1 cellular context compared by ENCODE assay signal in the genomic region with DNA sequence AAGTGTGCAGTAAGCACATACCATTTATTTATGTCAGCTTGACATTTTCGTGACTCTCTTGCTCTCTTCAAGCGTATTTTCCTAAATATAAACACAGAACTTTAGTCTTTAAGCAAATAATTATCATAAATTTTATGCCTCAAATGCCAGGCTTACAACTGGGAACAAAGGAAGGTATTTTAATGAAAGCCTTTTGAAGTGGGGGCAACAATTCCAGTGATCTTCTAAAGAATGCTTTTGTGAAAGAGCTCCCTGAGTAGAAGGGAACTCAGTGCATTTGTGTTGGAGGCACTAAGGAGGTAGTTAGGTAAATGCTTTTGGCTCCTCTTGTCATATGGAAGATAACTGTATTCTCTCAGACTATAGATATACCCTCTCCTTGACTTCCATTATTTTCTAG.
A peak's percentile ranks its signal among the peaks of the same experiment; 100 is the strongest.
TF ChIP-seq lines count a peak whose summit lies in the region.

No MANE protein-coding gene starts in this region.

TF ChIP-seq in H1, 55 proteins besides CTCF, POLR2A, EP300 and RAD21 (continued from another document):
- TF ChIP-seq, protein P1, sequence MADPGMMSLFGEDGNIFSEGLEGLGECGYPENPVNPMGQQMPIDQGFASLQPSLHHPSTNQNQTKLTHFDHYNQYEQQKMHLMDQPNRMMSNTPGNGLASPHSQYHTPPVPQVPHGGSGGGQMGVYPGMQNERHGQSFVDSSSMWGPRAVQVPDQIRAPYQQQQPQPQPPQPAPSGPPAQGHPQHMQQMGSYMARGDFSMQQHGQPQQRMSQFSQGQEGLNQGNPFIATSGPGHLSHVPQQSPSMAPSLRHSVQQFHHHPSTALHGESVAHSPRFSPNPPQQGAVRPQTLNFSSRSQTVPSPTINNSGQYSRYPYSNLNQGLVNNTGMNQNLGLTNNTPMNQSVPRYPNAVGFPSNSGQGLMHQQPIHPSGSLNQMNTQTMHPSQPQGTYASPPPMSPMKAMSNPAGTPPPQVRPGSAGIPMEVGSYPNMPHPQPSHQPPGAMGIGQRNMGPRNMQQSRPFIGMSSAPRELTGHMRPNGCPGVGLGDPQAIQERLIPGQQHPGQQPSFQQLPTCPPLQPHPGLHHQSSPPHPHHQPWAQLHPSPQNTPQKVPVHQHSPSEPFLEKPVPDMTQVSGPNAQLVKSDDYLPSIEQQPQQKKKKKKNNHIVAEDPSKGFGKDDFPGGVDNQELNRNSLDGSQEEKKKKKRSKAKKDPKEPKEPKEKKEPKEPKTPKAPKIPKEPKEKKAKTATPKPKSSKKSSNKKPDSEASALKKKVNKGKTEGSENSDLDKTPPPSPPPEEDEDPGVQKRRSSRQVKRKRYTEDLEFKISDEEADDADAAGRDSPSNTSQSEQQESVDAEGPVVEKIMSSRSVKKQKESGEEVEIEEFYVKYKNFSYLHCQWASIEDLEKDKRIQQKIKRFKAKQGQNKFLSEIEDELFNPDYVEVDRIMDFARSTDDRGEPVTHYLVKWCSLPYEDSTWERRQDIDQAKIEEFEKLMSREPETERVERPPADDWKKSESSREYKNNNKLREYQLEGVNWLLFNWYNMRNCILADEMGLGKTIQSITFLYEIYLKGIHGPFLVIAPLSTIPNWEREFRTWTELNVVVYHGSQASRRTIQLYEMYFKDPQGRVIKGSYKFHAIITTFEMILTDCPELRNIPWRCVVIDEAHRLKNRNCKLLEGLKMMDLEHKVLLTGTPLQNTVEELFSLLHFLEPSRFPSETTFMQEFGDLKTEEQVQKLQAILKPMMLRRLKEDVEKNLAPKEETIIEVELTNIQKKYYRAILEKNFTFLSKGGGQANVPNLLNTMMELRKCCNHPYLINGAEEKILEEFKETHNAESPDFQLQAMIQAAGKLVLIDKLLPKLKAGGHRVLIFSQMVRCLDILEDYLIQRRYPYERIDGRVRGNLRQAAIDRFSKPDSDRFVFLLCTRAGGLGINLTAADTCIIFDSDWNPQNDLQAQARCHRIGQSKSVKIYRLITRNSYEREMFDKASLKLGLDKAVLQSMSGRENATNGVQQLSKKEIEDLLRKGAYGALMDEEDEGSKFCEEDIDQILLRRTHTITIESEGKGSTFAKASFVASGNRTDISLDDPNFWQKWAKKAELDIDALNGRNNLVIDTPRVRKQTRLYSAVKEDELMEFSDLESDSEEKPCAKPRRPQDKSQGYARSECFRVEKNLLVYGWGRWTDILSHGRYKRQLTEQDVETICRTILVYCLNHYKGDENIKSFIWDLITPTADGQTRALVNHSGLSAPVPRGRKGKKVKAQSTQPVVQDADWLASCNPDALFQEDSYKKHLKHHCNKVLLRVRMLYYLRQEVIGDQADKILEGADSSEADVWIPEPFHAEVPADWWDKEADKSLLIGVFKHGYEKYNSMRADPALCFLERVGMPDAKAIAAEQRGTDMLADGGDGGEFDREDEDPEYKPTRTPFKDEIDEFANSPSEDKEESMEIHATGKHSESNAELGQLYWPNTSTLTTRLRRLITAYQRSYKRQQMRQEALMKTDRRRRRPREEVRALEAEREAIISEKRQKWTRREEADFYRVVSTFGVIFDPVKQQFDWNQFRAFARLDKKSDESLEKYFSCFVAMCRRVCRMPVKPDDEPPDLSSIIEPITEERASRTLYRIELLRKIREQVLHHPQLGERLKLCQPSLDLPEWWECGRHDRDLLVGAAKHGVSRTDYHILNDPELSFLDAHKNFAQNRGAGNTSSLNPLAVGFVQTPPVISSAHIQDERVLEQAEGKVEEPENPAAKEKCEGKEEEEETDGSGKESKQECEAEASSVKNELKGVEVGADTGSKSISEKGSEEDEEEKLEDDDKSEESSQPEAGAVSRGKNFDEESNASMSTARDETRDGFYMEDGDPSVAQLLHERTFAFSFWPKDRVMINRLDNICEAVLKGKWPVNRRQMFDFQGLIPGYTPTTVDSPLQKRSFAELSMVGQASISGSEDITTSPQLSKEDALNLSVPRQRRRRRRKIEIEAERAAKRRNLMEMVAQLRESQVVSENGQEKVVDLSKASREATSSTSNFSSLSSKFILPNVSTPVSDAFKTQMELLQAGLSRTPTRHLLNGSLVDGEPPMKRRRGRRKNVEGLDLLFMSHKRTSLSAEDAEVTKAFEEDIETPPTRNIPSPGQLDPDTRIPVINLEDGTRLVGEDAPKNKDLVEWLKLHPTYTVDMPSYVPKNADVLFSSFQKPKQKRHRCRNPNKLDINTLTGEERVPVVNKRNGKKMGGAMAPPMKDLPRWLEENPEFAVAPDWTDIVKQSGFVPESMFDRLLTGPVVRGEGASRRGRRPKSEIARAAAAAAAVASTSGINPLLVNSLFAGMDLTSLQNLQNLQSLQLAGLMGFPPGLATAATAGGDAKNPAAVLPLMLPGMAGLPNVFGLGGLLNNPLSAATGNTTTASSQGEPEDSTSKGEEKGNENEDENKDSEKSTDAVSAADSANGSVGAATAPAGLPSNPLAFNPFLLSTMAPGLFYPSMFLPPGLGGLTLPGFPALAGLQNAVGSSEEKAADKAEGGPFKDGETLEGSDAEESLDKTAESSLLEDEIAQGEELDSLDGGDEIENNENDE (IDR thresholded peaks at IDR 0.05; ENCODE audit: insufficient replicate concordance, low read length) = peak; percentile 83
- TF ChIP-seq SP2 (IDR thresholded peaks at IDR 0.05; ENCODE audit: low read length) = no peak
